Comparison of ENCODE assay signal across 8 cellular contexts in the genomic region with DNA sequence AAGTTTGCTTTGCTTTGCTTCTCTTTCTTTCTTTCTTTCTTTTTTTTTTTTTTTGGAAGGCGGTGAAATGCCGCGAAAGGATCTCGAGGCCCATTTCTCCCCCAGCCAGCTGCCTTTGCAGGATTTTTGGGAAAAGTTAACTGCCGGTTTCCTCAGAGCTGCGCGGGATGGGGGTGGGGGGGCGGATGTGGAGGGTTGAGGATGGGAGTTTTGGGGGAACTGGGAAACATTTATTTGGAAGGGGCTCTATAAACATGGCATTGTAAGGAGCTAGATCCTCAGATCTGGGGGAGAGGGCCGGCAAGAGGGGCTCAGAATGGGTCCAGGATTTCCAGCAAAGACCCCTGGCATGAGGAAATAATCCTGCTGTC. TPM values are rescaled to one million over a fixed set of nuclear protein-coding genes. Genes with fewer than 3 reads are reported as not detected.
DNase-seq lines count a peak whose midpoint lies in the region; ATAC-seq, FAIRE-seq and TF ChIP-seq lines count a peak whose summit lies in the region.

No MANE protein-coding gene starts in this region.

- H3K27ac ChIP-seq in smooth muscle cell (ENCODE audit: low read depth), result peak overlapping the region; percentile 81

- no peaks in the 10 kb centered on the region for H3K27me3 ChIP-seq in HAP-1 (ENCODE audit: low read depth)
- no peaks in the 10 kb centered on the region for H3K27me3 ChIP-seq in smooth muscle cell (ENCODE audit: low read depth)

- FAIRE-seq in frontal cortex (lab: Jason Lieb, UNC), result no peak

- peaks cover 5% of the 10 kb centered on the region for H3K36me3 Mint-ChIP-seq in activated B cell treated with CpG ODN at 0.5 μM for 24 hours (ENCODE audit: low read depth)

- H3K4me3 ChIP-seq in HAP-1, result peak overlapping the region; percentile 60
- peak overlapping the region; percentile 89 for H3K4me3 ChIP-seq in smooth muscle cell

- CTCF ChIA-PET in activated B cell treated with CpG ODN at 0.5 μM for 24 hours (lab: Charles Lee), result no interaction called here

- H3K4me1 ChIP-seq in HAP-1 (peaks cover 7% of the 10 kb centered on the region; the same call in 1 of the 2 replicates), smooth muscle cell (ENCODE audit: low read depth) (peaks cover 14% of the 10 kb centered on the region)

- DNase-seq in HAP-1 (ENCODE audit: low spot score in 2 of 2) (no peak), activated B cell treated with CpG ODN at 0.5 μM for 24 hours (no peak), hepatic stellate cell (ENCODE audit: low spot score) (peak; percentile 56), smooth muscle cell (lab: John Stamatoyannopoulos, UW; ENCODE audit: unreplicated experiment) (no peak), foreskin melanocyte (no peak), frontal cortex (ENCODE audit: low spot score in 2 of 2) (no peak), globus pallidus (ENCODE audit: low spot score) (no peak)
- DNase-seq in stimulated activated naive CD4-positive, alpha-beta T cell (lab: John Stamatoyannopoulos, UW), result no peak

- H3K4me1 Mint-ChIP-seq in activated B cell treated with CpG ODN at 0.5 μM for 24 hours, result peaks cover 34% of the 10 kb centered on the region

- POLR2A ChIA-PET in activated B cell treated with CpG ODN at 0.5 μM for 24 hours (lab: Charles Lee), result interaction anchor here (0.6 to 1.6 kb wide), 5 partner anchors 8 to 175 kb away, joined by 3 to 9 read pairs (median 4); a partner anchor contains a TSS

- in situ Hi-C loops in HAP-1 (cut with MboI; ENCODE audit: low sequenced_read_pairs), result no loop called here

- peak overlapping the region; percentile 68 for H2AFZ ChIP-seq in smooth muscle cell (ENCODE audit: low read depth)

- H3K9me3 ChIP-seq in HAP-1 (no peaks in the 10 kb centered on the region), smooth muscle cell (replicated peaks; ENCODE audit: low read depth) (no peaks in the 10 kb centered on the region)

- H3K79me2 ChIP-seq in smooth muscle cell (ENCODE audit: low read depth), result peaks cover 49% of the 10 kb centered on the region

- peak overlapping the region; percentile 66 for H3K9ac ChIP-seq in smooth muscle cell (ENCODE audit: low read depth)

- peak overlapping the region; percentile 97 for H3K4me3 Mint-ChIP-seq in activated B cell treated with CpG ODN at 0.5 μM for 24 hours

- H3K9me3 Mint-ChIP-seq in activated B cell treated with CpG ODN at 0.5 μM for 24 hours, result no peaks in the 10 kb centered on the region

- 4% methylated on average over 9 of the region's 9 CpGs for WGBS in smooth muscle cell (ENCODE audit: low lambda C conversion rate)

- H3K27me3 Mint-ChIP-seq in activated B cell treated with CpG ODN at 0.5 μM for 24 hours, result no peaks in the 10 kb centered on the region

- peak overlapping the region; percentile 95 for H3K27ac Mint-ChIP-seq in activated B cell treated with CpG ODN at 0.5 μM for 24 hours

- peak overlapping the region; percentile 96 for H3K4me2 ChIP-seq in smooth muscle cell

- peaks cover 35% of the 10 kb centered on the region for H4K20me1 ChIP-seq in smooth muscle cell (ENCODE audit: low read depth)

- no peak for TF ChIP-seq CTCF in activated B cell treated with CpG ODN at 0.5 μM for 24 hours (IDR thresholded peaks at IDR 0.05)
- TF ChIP-seq CTCF in smooth muscle cell (IDR thresholded peaks at IDR 0.05; ENCODE audit: borderline replicate concordance, insufficient read depth, poor library complexity, severe bottlenecking), result no peak

- no peak for ATAC-seq in activated B cell treated with CpG ODN at 0.5 μM for 24 hours (ENCODE audit: low read depth)

- intact Hi-C loops in activated B cell treated with CpG ODN at 0.5 μM for 24 hours (cut with micrococcal nuclease), result loop anchor here (2.0 to 5.0 kb wide), 4 partner anchors 40 to 440 kb away; a partner anchor contains a TSS

- peaks cover 6% of the 10 kb centered on the region for H3F3A ChIP-seq in smooth muscle cell (ENCODE audit: low read depth)

- H3K36me3 ChIP-seq in HAP-1 (replicated peaks), result no peaks in the 10 kb centered on the region
- no peaks in the 10 kb centered on the region for H3K36me3 ChIP-seq in smooth muscle cell (ENCODE audit: low read depth)

RNA-seq across cellular contexts. Expression of a gene that starts 1.1 kb away (rescaled TPM):
- total RNA-seq in activated B cell treated with CpG ODN at 0.5 μM for 24 hours, result 14.1 and 17.7 TPM in 2 replicates
- total RNA-seq in smooth muscle cell, result 11.7 and 30.0 TPM in 2 replicates
- 38.2 and 40.4 TPM in 2 replicates for polyA plus RNA-seq in smooth muscle cell
- total RNA-seq in frontal cortex, result 13.9 TPM
